14 cellular contexts compared by ENCODE assay signal in genomic region chr18:23239885-23240608, GRCh38.
"Had no signal": no experiment of that assay in that cellular context is flagged by ENCODE, and none has a peak within 500 bp of the region (broad histone marks: within the 10 kb centered on the region; RNA-seq: fewer than 3 reads in every experiment).

No MANE protein-coding gene starts in this region.

- H3K27ac Mint-ChIP-seq: activated CD4-positive, alpha-beta memory T cell treated with anti-CD3 and anti-CD28 coated beads for 36 hours; activated T-cell treated with anti-CD3 and anti-CD28 coated beads, Interleukin-2, amount 50 U/mL, for 72 hours; stimulated activated naive CD8-positive, alpha-beta T cell treated with anti-CD3 and anti-CD28 coated beads, Interleukin-15, Interleukin-2, amounts not matched to agents 100 ng/mL and 50 ng/mL, for 24 hours; T-helper 2 cell treated with Interferon-gamma antibody and Interleukin-4, amounts not matched to agents 5 μg/mL and 100 μg/mL, for 36 hours had no signal

- H3K4me3 Mint-ChIP-seq: activated CD4-positive, alpha-beta memory T cell treated with anti-CD3 and anti-CD28 coated beads for 36 hours; activated T-cell treated with anti-CD3 and anti-CD28 coated beads, Interleukin-2, amount 50 U/mL, for 72 hours; stimulated activated naive CD8-positive, alpha-beta T cell treated with anti-CD3 and anti-CD28 coated beads, Interleukin-15, Interleukin-2, amounts not matched to agents 100 ng/mL and 50 ng/mL, for 24 hours; T-helper 2 cell treated with Interferon-gamma antibody and Interleukin-4, amounts not matched to agents 5 μg/mL and 100 μg/mL, for 36 hours had no signal

- H3K9me3 Mint-ChIP-seq: activated CD4-positive, alpha-beta memory T cell treated with anti-CD3 and anti-CD28 coated beads for 36 hours; activated T-cell treated with anti-CD3 and anti-CD28 coated beads, Interleukin-2, amount 50 U/mL, for 72 hours; stimulated activated naive CD8-positive, alpha-beta T cell treated with anti-CD3 and anti-CD28 coated beads, Interleukin-15, Interleukin-2, amounts not matched to agents 100 ng/mL and 50 ng/mL, for 24 hours; T-helper 2 cell treated with Interferon-gamma antibody and Interleukin-4, amounts not matched to agents 5 μg/mL and 100 μg/mL, for 36 hours had no signal

- ATAC-seq: activated T-cell treated with anti-CD3 and anti-CD28 coated beads, Interleukin-2, amount 50 U/mL, for 72 hours; heart right ventricle had no signal

- H3K36me3 ChIP-seq: cardiac muscle cell, heart right ventricle, left ventricle myocardium inferior, ovary had no signal

- H3K27me3 ChIP-seq: cardiac muscle cell, heart right ventricle, ovary, testis had no signal

- H3K9me3 ChIP-seq: heart right ventricle, left ventricle myocardium inferior, ovary, testis had no signal

- H3K27me3 Mint-ChIP-seq: stimulated activated naive CD8-positive, alpha-beta T cell treated with anti-CD3 and anti-CD28 coated beads, Interleukin-15, Interleukin-2, amounts not matched to agents 100 ng/mL and 50 ng/mL, for 24 hours had no signal

- H3K36me3 Mint-ChIP-seq: activated CD4-positive, alpha-beta memory T cell treated with anti-CD3 and anti-CD28 coated beads for 36 hours had no signal

- H3K27ac ChIP-seq: cardiac muscle cell, heart right ventricle, left ventricle myocardium inferior, ovary, testis had no signal

- DNase-seq: activated CD4-positive, alpha-beta memory T cell treated with anti-CD3 and anti-CD28 coated beads for 36 hours; activated CD4-positive, alpha-beta T cell treated with anti-CD3 and anti-CD28 coated beads for 1 hour; activated naive CD4-positive, alpha-beta T cell; activated T-cell treated with anti-CD3 and anti-CD28 coated beads, Interleukin-2, amount 50 U/mL, for 72 hours; effector CD8-positive, alpha-beta T cell; heart right ventricle; left ventricle myocardium inferior; ovary; stimulated activated CD4-positive, alpha-beta T cell treated with anti-CD3 and anti-CD28 coated beads, Interleukin-2, amount 100 ng/mL, for 48 hours; testis had no signal

- H3K4me3 ChIP-seq: cardiac muscle cell, coronary artery, heart right ventricle, left ventricle myocardium inferior, ovary, testis had no signal
